Comparison of ENCODE assay signal across 9 cellular contexts in genomic region chr9:131274674-131275331, GRCh38. TPM values are rescaled to one million over a fixed set of nuclear protein-coding genes. Genes with fewer than 3 reads are reported as not detected.
DNase-seq lines count a peak whose midpoint lies in the region; ATAC-seq lines count a peak whose summit lies in the region.
"Had no signal": no experiment of that assay in that cellular context is flagged by ENCODE, and none has a peak within 500 bp of the region (broad histone marks: within the 10 kb centered on the region; RNA-seq: fewer than 3 reads in every experiment).

No MANE protein-coding gene starts in this region.

- H3K27me3 Mint-ChIP-seq in stimulated activated naive CD8-positive, alpha-beta T cell treated with anti-CD3 and anti-CD28 coated beads, Interleukin-15, amount 100 ng/mL, for 72 hours, result no peaks in the 10 kb centered on the region

- ATAC-seq in left ventricle myocardium superior (peak; percentile 55), GM21423 (IDR thresholded peaks at IDR 0.05; ENCODE audit: unreplicated experiment) (no peak), HG02884 (IDR thresholded peaks at IDR 0.05; ENCODE audit: unreplicated experiment) (no peak), GM21528 (IDR thresholded peaks at IDR 0.05; ENCODE audit: low FRiP score, unreplicated experiment) (no peak)
- ATAC-seq in stimulated activated naive CD8-positive, alpha-beta T cell treated with anti-CD3 and anti-CD28 coated beads, Interleukin-15, amount 100 ng/mL, for 72 hours, result peak; percentile 18

- peak overlapping the region; percentile 91 to 92 for H3K4me3 Mint-ChIP-seq in stimulated activated naive CD8-positive, alpha-beta T cell treated with anti-CD3 and anti-CD28 coated beads, Interleukin-15, amount 100 ng/mL, for 72 hours

- peak overlapping the region; percentile 98 for H3K27ac Mint-ChIP-seq in stimulated activated naive CD8-positive, alpha-beta T cell treated with anti-CD3 and anti-CD28 coated beads, Interleukin-15, amount 100 ng/mL, for 72 hours

- DNase-seq in NOMO-1 (lab: John Stamatoyannopoulos, UW; ENCODE audit: unreplicated experiment in 2 of 2) (peak; percentile 12 to 19), NOMO-1 treated with dmso at 0.1 percent for 144 hours (lab: John Stamatoyannopoulos, UW; ENCODE audit: unreplicated experiment) (no peak), UCSD-AML1 (lab: John Stamatoyannopoulos, UW; ENCODE audit: unreplicated experiment) (peak; percentile 47), left ventricle myocardium superior (peak; percentile 78)
- no peak for DNase-seq in stimulated activated naive CD8-positive, alpha-beta T cell treated with anti-CD3 and anti-CD28 coated beads, Interleukin-15, amount 100 ng/mL, for 72 hours
- DNase-seq: NCI-H2171 had no signal

- H3K4me1 Mint-ChIP-seq in stimulated activated naive CD8-positive, alpha-beta T cell treated with anti-CD3 and anti-CD28 coated beads, Interleukin-15, amount 100 ng/mL, for 72 hours, result peaks cover 49% of the 10 kb centered on the region

- intact Hi-C loops in left ventricle myocardium superior (cut with micrococcal nuclease), result no loop called here

- H3K9me3 Mint-ChIP-seq in stimulated activated naive CD8-positive, alpha-beta T cell treated with anti-CD3 and anti-CD28 coated beads, Interleukin-15, amount 100 ng/mL, for 72 hours, result no peaks in the 10 kb centered on the region

RNA-seq across cellular contexts. Expression of gene FAM78A, which starts 1.5 kb away (rescaled TPM):
- 69.1 TPM for total RNA-seq in left ventricle myocardium superior

RNA-seq across cellular contexts. Expression of gene PLPP7, which starts 14.7 kb away (rescaled TPM):
- 127 TPM for total RNA-seq in left ventricle myocardium superior

Comparison
In these comparisons a context has a peak if more than half of its experiments do, and no peak if none do; other contexts are left out.
1. DNase-seq: peak in NOMO-1 (2 of 2), UCSD-AML1 (single experiment) and left ventricle myocardium superior (single experiment); none in NOMO-1 treated with dmso at 0.1 percent for 144 hours (single experiment) and stimulated activated naive CD8-positive, alpha-beta T cell treated with anti-CD3 and anti-CD28 coated beads, Interleukin-15, amount 100 ng/mL, for 72 hours (0 of 2).
2. ATAC-seq: peak in left ventricle myocardium superior (single experiment) and stimulated activated naive CD8-positive, alpha-beta T cell treated with anti-CD3 and anti-CD28 coated beads, Interleukin-15, amount 100 ng/mL, for 72 hours (single experiment); none in GM21423 (single experiment), HG02884 (single experiment) and GM21528 (single experiment).